In the genomic region with DNA sequence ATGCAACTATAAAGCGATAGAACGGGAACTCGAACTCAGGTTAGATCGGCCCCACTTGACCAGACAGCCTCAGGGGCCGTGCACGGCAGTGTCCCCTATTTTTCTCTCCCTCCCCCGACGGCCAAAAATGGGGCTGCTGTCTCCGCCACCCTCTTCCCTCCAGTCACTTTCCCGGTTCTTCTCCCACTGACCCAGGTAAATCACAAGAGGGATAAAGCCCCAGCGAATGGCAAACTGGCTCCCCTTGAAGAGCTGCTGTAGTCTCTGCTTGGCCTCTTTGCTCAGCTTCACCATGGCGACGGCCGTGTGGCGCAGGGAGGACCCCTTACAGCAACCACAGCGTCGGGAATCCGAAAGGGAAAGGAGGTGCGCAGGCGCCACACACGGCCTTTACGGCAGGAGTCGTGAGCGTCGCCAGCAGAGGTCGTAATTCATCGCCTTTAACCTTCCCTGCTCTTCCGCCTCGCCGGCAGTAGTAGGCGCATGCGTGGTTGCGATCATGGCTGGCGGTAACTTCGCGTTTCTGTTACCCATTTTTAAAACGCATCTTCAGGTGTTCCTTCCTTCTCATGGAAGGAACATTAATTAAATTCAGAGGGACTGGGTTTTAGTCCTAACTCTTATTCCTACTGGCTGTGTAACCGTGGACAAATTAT, we compare ENCODE assay signal across 1 cellular context.
TF ChIP-seq lines count a peak whose summit lies in the region.

TOMM7 (minus strand) TSS at position 364 of the 656 bp plus-strand sequence; CDS start at position 294, 70 bp downstream.

TF ChIP-seq in WTC11, 78 proteins besides CTCF, POLR2A, EP300 and RAD21 (continued from another document and continues in another):
- TF ChIP-seq ZNF532 (CRISPR knock-in tag; IDR thresholded peaks at IDR 0.05; ENCODE audit: borderline replicate concordance) (no peak), ZNF317 (CRISPR knock-in tag; IDR thresholded peaks at IDR 0.05; ENCODE audit: borderline replicate concordance, low read depth) (no peak), FOXP1 (CRISPR knock-in tag; IDR thresholded peaks at IDR 0.05; ENCODE audit: borderline replicate concordance) (no peak; the same call in 1 of the 2 replicates), CBFB (CRISPR knock-in tag; IDR thresholded peaks at IDR 0.05; ENCODE audit: low read depth) (no peak), ATF2 (CRISPR knock-in tag; IDR thresholded peaks at IDR 0.05; ENCODE audit: borderline replicate concordance, low read depth) (no peak), FOXK1 (CRISPR knock-in tag; IDR thresholded peaks at IDR 0.05) (peak; percentile 70; the same call in 1 of the 2 replicates), SMAD3 (CRISPR knock-in tag; IDR thresholded peaks at IDR 0.05; ENCODE audit: borderline replicate concordance) (no peak), NFYB (CRISPR knock-in tag; conservative IDR thresholded peaks at IDR 0.05; ENCODE audit: low read depth) (no peak), ETV6 (CRISPR knock-in tag; IDR thresholded peaks at IDR 0.05) (peak; percentile 86), ZNF219 (CRISPR knock-in tag; IDR thresholded peaks at IDR 0.05; ENCODE audit: borderline replicate concordance) (no peak), NR1H2 (CRISPR knock-in tag; IDR thresholded peaks at IDR 0.05) (no peak), AR (CRISPR knock-in tag; IDR thresholded peaks at IDR 0.05) (no peak), ELF4 (CRISPR knock-in tag; IDR thresholded peaks at IDR 0.05; ENCODE audit: low read depth) (no peak), EMX1 (CRISPR knock-in tag; IDR thresholded peaks at IDR 0.05) (no peak), ZNF423 (CRISPR knock-in tag; IDR thresholded peaks at IDR 0.05) (no peak), ZSCAN18 (CRISPR knock-in tag; IDR thresholded peaks at IDR 0.05) (no peak), NFATC4 (CRISPR knock-in tag; IDR thresholded peaks at IDR 0.05) (no peak), SMAD4 (CRISPR knock-in tag; IDR thresholded peaks at IDR 0.05) (no peak), IRF2 (CRISPR knock-in tag; IDR thresholded peaks at IDR 0.05; ENCODE audit: borderline replicate concordance, low read depth) (no peak), ATF6 (CRISPR knock-in tag; IDR thresholded peaks at IDR 0.05) (no peak), SP1 (CRISPR knock-in tag; conservative IDR thresholded peaks at IDR 0.05) (peak; percentile 56; the same call in 1 of the 2 replicates), JUN (CRISPR knock-in tag; IDR thresholded peaks at IDR 0.05) (no peak), TCF7 (CRISPR knock-in tag; IDR thresholded peaks at IDR 0.05; ENCODE audit: low read depth) (no peak), RORB (CRISPR knock-in tag; IDR thresholded peaks at IDR 0.05) (no peak), GABPB1 (CRISPR knock-in tag; IDR thresholded peaks at IDR 0.05) (0 out of 2 replicates have a peak, but pooled peaks have one; percentile 44), GRHL2 (CRISPR knock-in tag; IDR thresholded peaks at IDR 0.05; ENCODE audit: insufficient replicate concordance, severe bottlenecking) (no peak), JAZF1 (CRISPR knock-in tag; IDR thresholded peaks at IDR 0.05) (no peak), E2F4 (CRISPR knock-in tag; IDR thresholded peaks at IDR 0.05; ENCODE audit: borderline replicate concordance, low read depth) (no peak)
- TF ChIP-seq, protein P1, sequence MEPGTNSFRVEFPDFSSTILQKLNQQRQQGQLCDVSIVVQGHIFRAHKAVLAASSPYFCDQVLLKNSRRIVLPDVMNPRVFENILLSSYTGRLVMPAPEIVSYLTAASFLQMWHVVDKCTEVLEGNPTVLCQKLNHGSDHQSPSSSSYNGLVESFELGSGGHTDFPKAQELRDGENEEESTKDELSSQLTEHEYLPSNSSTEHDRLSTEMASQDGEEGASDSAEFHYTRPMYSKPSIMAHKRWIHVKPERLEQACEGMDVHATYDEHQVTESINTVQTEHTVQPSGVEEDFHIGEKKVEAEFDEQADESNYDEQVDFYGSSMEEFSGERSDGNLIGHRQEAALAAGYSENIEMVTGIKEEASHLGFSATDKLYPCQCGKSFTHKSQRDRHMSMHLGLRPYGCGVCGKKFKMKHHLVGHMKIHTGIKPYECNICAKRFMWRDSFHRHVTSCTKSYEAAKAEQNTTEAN (CRISPR knock-in tag; IDR thresholded peaks at IDR 0.05): peak; percentile 52; the same call in 1 of the 2 replicates
- TF ChIP-seq, protein P2, sequence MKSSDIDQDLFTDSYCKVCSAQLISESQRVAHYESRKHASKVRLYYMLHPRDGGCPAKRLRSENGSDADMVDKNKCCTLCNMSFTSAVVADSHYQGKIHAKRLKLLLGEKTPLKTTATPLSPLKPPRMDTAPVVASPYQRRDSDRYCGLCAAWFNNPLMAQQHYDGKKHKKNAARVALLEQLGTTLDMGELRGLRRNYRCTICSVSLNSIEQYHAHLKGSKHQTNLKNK (CRISPR knock-in tag; IDR thresholded peaks at IDR 0.05): no peak
- TF ChIP-seq, protein P3, sequence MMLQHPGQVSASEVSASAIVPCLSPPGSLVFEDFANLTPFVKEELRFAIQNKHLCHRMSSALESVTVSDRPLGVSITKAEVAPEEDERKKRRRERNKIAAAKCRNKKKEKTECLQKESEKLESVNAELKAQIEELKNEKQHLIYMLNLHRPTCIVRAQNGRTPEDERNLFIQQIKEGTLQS (CRISPR knock-in tag; conservative IDR thresholded peaks at IDR 0.05): no peak
- TF ChIP-seq, protein P4, sequence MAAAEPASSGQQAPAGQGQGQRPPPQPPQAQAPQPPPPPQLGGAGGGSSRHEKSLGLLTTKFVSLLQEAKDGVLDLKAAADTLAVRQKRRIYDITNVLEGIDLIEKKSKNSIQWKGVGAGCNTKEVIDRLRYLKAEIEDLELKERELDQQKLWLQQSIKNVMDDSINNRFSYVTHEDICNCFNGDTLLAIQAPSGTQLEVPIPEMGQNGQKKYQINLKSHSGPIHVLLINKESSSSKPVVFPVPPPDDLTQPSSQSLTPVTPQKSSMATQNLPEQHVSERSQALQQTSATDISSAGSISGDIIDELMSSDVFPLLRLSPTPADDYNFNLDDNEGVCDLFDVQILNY (CRISPR knock-in tag; IDR thresholded peaks at IDR 0.05): peak; percentile 30; the same call in 1 of the 2 replicates
- TF ChIP-seq, protein P5, sequence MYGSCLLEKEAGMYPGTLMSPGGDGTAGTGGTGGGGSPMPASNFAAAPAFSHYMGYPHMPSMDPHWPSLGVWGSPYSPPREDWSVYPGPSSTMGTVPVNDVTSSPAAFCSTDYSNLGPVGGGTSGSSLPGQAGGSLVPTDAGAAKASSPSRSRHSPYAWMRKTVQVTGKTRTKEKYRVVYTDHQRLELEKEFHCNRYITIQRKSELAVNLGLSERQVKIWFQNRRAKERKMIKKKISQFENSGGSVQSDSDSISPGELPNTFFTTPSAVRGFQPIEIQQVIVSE (CRISPR knock-in tag; IDR thresholded peaks at IDR 0.05; ENCODE audit: borderline replicate concordance): no peak
- TF ChIP-seq, protein P6, sequence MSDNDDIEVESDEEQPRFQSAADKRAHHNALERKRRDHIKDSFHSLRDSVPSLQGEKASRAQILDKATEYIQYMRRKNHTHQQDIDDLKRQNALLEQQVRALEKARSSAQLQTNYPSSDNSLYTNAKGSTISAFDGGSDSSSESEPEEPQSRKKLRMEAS (CRISPR knock-in tag; IDR thresholded peaks at IDR 0.05): peak; percentile 89
- TF ChIP-seq, protein P7, sequence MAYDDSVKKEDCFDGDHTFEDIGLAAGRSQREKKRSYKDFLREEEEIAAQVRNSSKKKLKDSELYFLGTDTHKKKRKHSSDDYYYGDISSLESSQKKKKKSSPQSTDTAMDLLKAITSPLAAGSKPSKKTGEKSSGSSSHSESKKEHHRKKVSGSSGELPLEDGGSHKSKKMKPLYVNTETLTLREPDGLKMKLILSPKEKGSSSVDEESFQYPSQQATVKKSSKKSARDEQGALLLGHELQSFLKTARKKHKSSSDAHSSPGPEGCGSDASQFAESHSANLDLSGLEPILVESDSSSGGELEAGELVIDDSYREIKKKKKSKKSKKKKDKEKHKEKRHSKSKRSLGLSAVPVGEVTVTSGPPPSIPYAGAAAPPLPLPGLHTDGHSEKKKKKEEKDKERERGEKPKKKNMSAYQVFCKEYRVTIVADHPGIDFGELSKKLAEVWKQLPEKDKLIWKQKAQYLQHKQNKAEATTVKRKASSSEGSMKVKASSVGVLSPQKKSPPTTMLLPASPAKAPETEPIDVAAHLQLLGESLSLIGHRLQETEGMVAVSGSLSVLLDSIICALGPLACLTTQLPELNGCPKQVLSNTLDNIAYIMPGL (CRISPR knock-in tag; IDR thresholded peaks at IDR 0.05): 0 out of 2 replicates have a peak, but pooled peaks have one; percentile 36
